14 cellular contexts compared by ENCODE assay signal in genomic region chr2:10140841-10141610, GRCh38. TPM values are rescaled to one million over a fixed set of nuclear protein-coding genes. Genes with fewer than 3 reads are reported as not detected.
DNase-seq lines count a peak whose midpoint lies in the region; ATAC-seq and TF ChIP-seq lines count a peak whose summit lies in the region.
"Had no signal": no experiment of that assay in that cellular context is flagged by ENCODE, and none has a peak within 500 bp of the region (broad histone marks: within the 10 kb centered on the region; RNA-seq: fewer than 3 reads in every experiment).

No MANE protein-coding gene starts in this region.

- ATAC-seq in central memory CD8-positive, alpha-beta T cell (replicated peaks; ENCODE audit: extremely low read depth, poor library complexity, severe bottlenecking): no peak
- ATAC-seq in GM18520 (IDR thresholded peaks at IDR 0.05; ENCODE audit: unreplicated experiment): no peak
- ATAC-seq in activated T-cell treated with anti-CD3 and anti-CD28 coated beads, Interleukin-2, amount 50 U/mL, for 72 hours (replicated peaks in 1 of 2): no peak

- H3K9ac ChIP-seq in Loucy (ENCODE audit: low read depth, low read length, poor library complexity, severe bottlenecking): peak overlapping the region; percentile 42
- H3K9ac ChIP-seq: GM23248 had no signal

- no peak overlapping the region for H2AFZ ChIP-seq in Loucy (ENCODE audit: low read length)
- H2AFZ ChIP-seq: GM23248 had no signal

- H3K36me3 ChIP-seq in Loucy (ENCODE audit: insufficient read depth, low read length): peaks cover 42% of the 10 kb centered on the region; the same call in 1 of the 2 replicates
- H3K36me3 ChIP-seq: uterus had no signal

- H3K79me2 ChIP-seq in Loucy (ENCODE audit: insufficient read depth, low read length): peaks cover 91% of the 10 kb centered on the region

- peaks cover 18% of the 10 kb centered on the region for H4K20me1 ChIP-seq in Loucy (ENCODE audit: insufficient read depth, low read length, poor library complexity, severe bottlenecking)

- H3K4me3 ChIP-seq in Loucy (ENCODE audit: low read length, poor library complexity, severe bottlenecking): peak overlapping the region; percentile 34
- H3K4me3 ChIP-seq: dorsolateral prefrontal cortex, GM23248, uterus had no signal

- DNase-seq in activated CD4-positive, alpha-beta T cell treated with anti-CD3 and anti-CD28 coated beads, Interleukin-2, amount 10 ng/mL, durations not matched to agents 7 days and 5 days: no peak
- DNase-seq in activated CD4-positive, alpha-beta T cell treated with anti-CD3 and anti-CD28 coated beads, Interleukin-2, amount 50 U/mL, for 4 hours: no peak
- DNase-seq in central memory CD8-positive, alpha-beta T cell (ENCODE audit: low spot score in 2 of 2): no peak
- peak; percentile 31 for DNase-seq in posterior vena cava (ENCODE audit: low spot score)
- DNase-seq in NK-92 (lab: John Stamatoyannopoulos, UW; ENCODE audit: unreplicated experiment): no peak
- DNase-seq in activated T-cell treated with anti-CD3 and anti-CD28 coated beads, Interleukin-2, amount 50 U/mL, for 72 hours: no peak
- DNase-seq: amygdala, dorsolateral prefrontal cortex, GM23248, NCI-H1048, NCI-H345, uterus had no signal

- POLR2A ChIA-PET in activated CD4-positive, alpha-beta T cell treated with anti-CD3 and anti-CD28 coated beads, Interleukin-2, amount 10 ng/mL, durations not matched to agents 7 days and 5 days (lab: Charles Lee): interaction anchor here (1.0 kb wide), 1 partner anchor 17 kb away, joined by 3 read pairs; no protein-coding TSS in a partner anchor

- H3K4me2 ChIP-seq in Loucy (ENCODE audit: low read depth, low read length, poor library complexity, severe bottlenecking): peak overlapping the region; percentile 61

- no peak; the same call in 1 of the 2 replicates for TF ChIP-seq CTCF in Loucy (conservative IDR thresholded peaks at IDR 0.05; ENCODE audit: low read length)

- peaks cover 20% of the 10 kb centered on the region for H3K4me1 ChIP-seq in Loucy (ENCODE audit: insufficient read depth, low read length, poor library complexity, severe bottlenecking)
- H3K4me1 ChIP-seq: uterus had no signal

- CTCF ChIA-PET in activated CD4-positive, alpha-beta T cell treated with anti-CD3 and anti-CD28 coated beads, Interleukin-2, amount 10 ng/mL, durations not matched to agents 7 days and 5 days (lab: Charles Lee): interaction anchor here (1.2 to 4.0 kb wide), 7 partner anchors 9 to 294 kb away, joined by 3 to 20 read pairs (median 4); no protein-coding TSS in a partner anchor

- intact Hi-C loops in posterior vena cava (cut with DNase I): no loop called here

- peaks cover 61% of the 10 kb centered on the region for H3K36me3 Mint-ChIP-seq in activated CD4-positive, alpha-beta T cell treated with anti-CD3 and anti-CD28 coated beads, Interleukin-2, amount 10 ng/mL, durations not matched to agents 7 days and 5 days (ENCODE audit: low read depth)
- H3K36me3 Mint-ChIP-seq in central memory CD8-positive, alpha-beta T cell (ENCODE audit: insufficient read depth): peaks cover 7% of the 10 kb centered on the region
- H3K36me3 Mint-ChIP-seq in activated T-cell treated with anti-CD3 and anti-CD28 coated beads, Interleukin-2, amount 50 U/mL, for 72 hours (ENCODE audit: insufficient read depth in 2 of 2): peaks cover 7 to 34% of the 10 kb centered on the region in 2 donors

- peak overlapping the region; percentile 38 for H3K4me3 Mint-ChIP-seq in activated CD4-positive, alpha-beta T cell treated with anti-CD3 and anti-CD28 coated beads, Interleukin-2, amount 10 ng/mL, durations not matched to agents 7 days and 5 days
- H3K4me3 Mint-ChIP-seq in central memory CD8-positive, alpha-beta T cell: peak overlapping the region; percentile 39
- no peak overlapping the region for H3K4me3 Mint-ChIP-seq in activated T-cell treated with anti-CD3 and anti-CD28 coated beads, Interleukin-2, amount 50 U/mL, for 72 hours

- H3K27me3 Mint-ChIP-seq in activated CD4-positive, alpha-beta T cell treated with anti-CD3 and anti-CD28 coated beads, Interleukin-2, amount 10 ng/mL, durations not matched to agents 7 days and 5 days: no peaks in the 10 kb centered on the region
- no peaks in the 10 kb centered on the region for H3K27me3 Mint-ChIP-seq in central memory CD8-positive, alpha-beta T cell
- no peaks in the 10 kb centered on the region for H3K27me3 Mint-ChIP-seq in activated T-cell treated with anti-CD3 and anti-CD28 coated beads, Interleukin-2, amount 50 U/mL, for 72 hours (ENCODE audit: low read depth)

- no peaks in the 10 kb centered on the region for H3K9me3 ChIP-seq in Loucy (ENCODE audit: insufficient read depth, low read depth, low read length)
- H3K9me3 ChIP-seq: uterus had no signal

- H3K9me2 ChIP-seq in Loucy (replicated peaks; ENCODE audit: low read depth, low read length): no peaks in the 10 kb centered on the region

- H3K27ac Mint-ChIP-seq in activated CD4-positive, alpha-beta T cell treated with anti-CD3 and anti-CD28 coated beads, Interleukin-2, amount 10 ng/mL, durations not matched to agents 7 days and 5 days: peak overlapping the region; percentile 82
- H3K27ac Mint-ChIP-seq in central memory CD8-positive, alpha-beta T cell (ENCODE audit: low read depth): peak overlapping the region; percentile 15
- no peak overlapping the region for H3K27ac Mint-ChIP-seq in activated T-cell treated with anti-CD3 and anti-CD28 coated beads, Interleukin-2, amount 50 U/mL, for 72 hours

- H3K9me3 Mint-ChIP-seq in activated CD4-positive, alpha-beta T cell treated with anti-CD3 and anti-CD28 coated beads, Interleukin-2, amount 10 ng/mL, durations not matched to agents 7 days and 5 days: no peaks in the 10 kb centered on the region
- no peaks in the 10 kb centered on the region for H3K9me3 Mint-ChIP-seq in central memory CD8-positive, alpha-beta T cell
- H3K9me3 Mint-ChIP-seq in activated T-cell treated with anti-CD3 and anti-CD28 coated beads, Interleukin-2, amount 50 U/mL, for 72 hours: no peaks in the 10 kb centered on the region

- no peaks in the 10 kb centered on the region for H3K27me3 ChIP-seq in Loucy (ENCODE audit: insufficient read depth, low read length, poor library complexity, severe bottlenecking)
- H3K27me3 ChIP-seq: dorsolateral prefrontal cortex, uterus had no signal

- H3K4me1 Mint-ChIP-seq in activated CD4-positive, alpha-beta T cell treated with anti-CD3 and anti-CD28 coated beads, Interleukin-2, amount 10 ng/mL, durations not matched to agents 7 days and 5 days: peaks cover 47% of the 10 kb centered on the region
- peaks cover 23% of the 10 kb centered on the region for H3K4me1 Mint-ChIP-seq in central memory CD8-positive, alpha-beta T cell
- H3K4me1 Mint-ChIP-seq in activated T-cell treated with anti-CD3 and anti-CD28 coated beads, Interleukin-2, amount 50 U/mL, for 72 hours (ENCODE audit: low read depth): peaks cover 24% of the 10 kb centered on the region

- no peaks in the 10 kb centered on the region for H3F3A ChIP-seq in Loucy (ENCODE audit: low read depth)

RNA-seq across cellular contexts. Expression of gene RRM2, which starts 18.5 kb away (rescaled TPM):
- 100 to 1,000 TPM; 496 to 540 TPM for total RNA-seq in activated CD4-positive, alpha-beta T cell treated with anti-CD3 and anti-CD28 coated beads, Interleukin-2, amount 10 ng/mL, durations not matched to agents 7 days and 5 days
- 1 to 10 TPM in 1 of 2 donors, under 1 TPM in 1; 0.67 to 1.5 TPM for total RNA-seq in posterior vena cava
- total RNA-seq in activated T-cell treated with anti-CD3 and anti-CD28 coated beads, Interleukin-2, amount 50 U/mL, for 72 hours: 100 to 1,000 TPM; 222 to 233 TPM

Comparison
In these comparisons a context has a peak if more than half of its experiments do, and no peak if none do; other contexts are left out.
1. H3K4me3 Mint-ChIP-seq: peak in activated CD4-positive, alpha-beta T cell treated with anti-CD3 and anti-CD28 coated beads, Interleukin-2, amount 10 ng/mL, durations not matched to agents 7 days and 5 days (single experiment) and central memory CD8-positive, alpha-beta T cell (single experiment); none in activated T-cell treated with anti-CD3 and anti-CD28 coated beads, Interleukin-2, amount 50 U/mL, for 72 hours (0 of 2).
2. RNA of gene RRM2, which starts 18.5 kb away (total RNA-seq): 496 to 540 TPM in activated CD4-positive, alpha-beta T cell treated with anti-CD3 and anti-CD28 coated beads, Interleukin-2, amount 10 ng/mL, durations not matched to agents 7 days and 5 days and 222 to 233 TPM in activated T-cell treated with anti-CD3 and anti-CD28 coated beads, Interleukin-2, amount 50 U/mL, for 72 hours; 0.67 to 1.5 TPM in posterior vena cava; every median in the first group is over 10 times any median in the second.